Comparison of ENCODE assay signal across 8 cellular contexts in the genomic region with DNA sequence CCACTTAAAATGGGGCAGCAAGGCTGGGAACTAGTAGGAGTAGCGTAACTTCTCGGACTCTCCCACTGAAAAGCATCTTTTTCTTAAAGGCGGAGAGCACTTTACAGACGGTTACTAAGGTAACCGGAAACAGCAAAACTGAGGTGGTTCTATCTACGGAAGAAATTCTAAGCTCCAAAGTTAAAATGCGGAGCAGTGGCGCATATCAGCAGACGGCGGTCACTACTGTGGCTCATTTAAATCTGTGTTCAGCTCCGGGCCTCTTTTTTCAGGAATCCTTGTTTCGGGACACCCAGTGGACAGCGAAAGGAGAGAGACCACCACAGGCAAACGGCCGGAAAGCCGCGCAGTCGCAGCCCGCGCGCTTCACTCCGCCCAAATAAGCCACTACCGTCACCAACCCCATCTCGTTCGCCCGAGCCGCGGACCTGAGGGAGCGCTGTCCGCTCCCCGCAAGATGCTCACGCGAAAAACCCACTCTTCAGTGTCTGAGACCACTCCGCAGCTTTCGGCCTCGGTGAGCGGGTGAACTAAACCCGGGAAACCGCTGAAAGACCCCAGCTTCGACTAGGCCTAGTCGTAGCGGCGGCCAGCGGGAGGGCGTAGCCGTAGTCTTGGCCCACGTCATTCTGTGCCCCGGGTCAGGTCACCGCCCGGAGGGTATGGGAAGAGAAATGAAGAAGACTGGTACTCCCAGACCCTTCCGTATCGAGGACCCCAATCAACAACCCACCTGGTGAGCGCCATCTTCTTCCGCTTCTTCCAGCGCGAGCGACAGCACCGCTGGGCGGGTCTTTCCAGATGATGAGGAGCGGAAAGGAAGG. TPM values are rescaled to one million over a fixed set of nuclear protein-coding genes. Genes with fewer than 3 reads are reported as not detected.
A peak's percentile ranks its signal among the peaks of the same experiment; 100 is the strongest.
DNase-seq lines count a peak whose midpoint lies in the region; ATAC-seq lines count a peak whose summit lies in the region.

A gene (minus strand): TSS at position 776 of the 824 bp plus-strand sequence. CDS start 29 bp downstream, at position 747.

- no peaks in the 10 kb centered on the region for H3K36me3 ChIP-seq in effector memory CD4-positive, alpha-beta T cell (ENCODE audit: control insufficient read depth, insufficient read depth, low read length)

- ATAC-seq in GM19023 (IDR thresholded peaks at IDR 0.05; ENCODE audit: unreplicated experiment) (peak; percentile 94), HG03280 (IDR thresholded peaks at IDR 0.05; ENCODE audit: unreplicated experiment) (peak; percentile 85)

- peaks cover 18% of the 10 kb centered on the region for H3K4me1 ChIP-seq in effector memory CD4-positive, alpha-beta T cell (ENCODE audit: control insufficient read depth, insufficient read depth, low read length, poor library complexity, severe bottlenecking)

- DNase-seq in Ammon's horn (ENCODE audit: low spot score) (peak; percentile 97), NCI-H774 (lab: John Stamatoyannopoulos, UW) (peak; percentile 85), lung microvascular endothelial cell (ENCODE audit: low read depth in 2 of 2) (peak; percentile 71 to 97)
- DNase-seq in activated CD8-positive, alpha-beta memory T cell treated with anti-CD3 and anti-CD28 coated beads for 24 hours = peak; percentile 91
- DNase-seq in effector memory CD4-positive, alpha-beta T cell = peak; percentile 81 to 89 (median 84)
- DNase-seq in stimulated activated CD4-positive, alpha-beta T cell treated with anti-CD3 and anti-CD28 coated beads, TNF-alpha, amount 100 ng/mL, for 48 hours (ENCODE audit: low read depth in 3 of 3) = peak; percentile 81 to 89 (median 81)

- no peaks in the 10 kb centered on the region for H3K27me3 ChIP-seq in effector memory CD4-positive, alpha-beta T cell (replicated peaks; ENCODE audit: control insufficient read depth, insufficient read depth, low read length, poor library complexity, severe bottlenecking)

- H3K4me3 ChIP-seq in effector memory CD4-positive, alpha-beta T cell (ENCODE audit: insufficient read depth, low read depth, low read length, poor library complexity, severe bottlenecking) = peak within 1 kb of the TSS; percentile 87

- peak within 1 kb of the TSS; percentile 99 for H3K27ac ChIP-seq in effector memory CD4-positive, alpha-beta T cell (ENCODE audit: insufficient read depth, low read length, poor library complexity, severe bottlenecking)

- H3K9me3 ChIP-seq in effector memory CD4-positive, alpha-beta T cell (ENCODE audit: control insufficient read depth, low read length) = no peaks in the 10 kb centered on the region

RNA-seq across cellular contexts. Expression of the gene that starts here (rescaled TPM):
- 28.6 and 33.3 TPM in 2 replicates for total RNA-seq in lung microvascular endothelial cell

Comparison
In these comparisons a context has a peak if more than half of its experiments do, and no peak if none do; other contexts are left out.
1. Peak in every context shown above with its lines: DNase-seq, ATAC-seq, H3K4me3 ChIP-seq and H3K27ac ChIP-seq.